17 cellular contexts compared by ENCODE assay signal in genomic region chr1:25664800-25665199, GRCh38.
"Had no signal": no experiment of that assay in that cellular context is flagged by ENCODE, and none has a peak within 500 bp of the region (broad histone marks: within the 10 kb centered on the region; RNA-seq: fewer than 3 reads in every experiment).

No MANE protein-coding gene starts in this region.

- H3K9me3 ChIP-seq: heart left ventricle, ovary, thyroid gland had no signal

- DNase-seq: activated B cell treated with CpG ODN at 0.5 μM for 24 hours; activated CD4-positive, alpha-beta T cell treated with anti-CD3 and anti-CD28 coated beads, Interleukin-2, amount 10 ng/mL, durations not matched to agents 24 days and 14 days; activated CD8-positive, alpha-beta memory T cell treated with anti-CD3 and anti-CD28 coated beads, Interleukin-2, amount 50 U/mL, for 4 hours; activated CD8-positive, alpha-beta T cell treated with anti-CD3 and anti-CD28 coated beads, Interleukin-2, amount 10 ng/mL, durations not matched to agents 7 days and 5 days; activated T-cell treated with anti-CD3 and anti-CD28 coated beads, Interleukin-2, amount 50 U/mL, for 48 hours; anterior cingulate cortex; cerebellar nuclear complex; effector memory CD8-positive, alpha-beta T cell; heart left ventricle; ovary; stimulated activated CD4-positive, alpha-beta T cell treated with anti-CD3 and anti-CD28 coated beads, Interleukin-2, amount 100 ng/mL, for 48 hours; stimulated activated naive B cell treated with anti-CD40 and anti-IgM and Interleukin-4, amounts not matched to agents 10 μg/mL and 1 μg/mL and 100 μg/mL, for 72 hours; thyroid gland had no signal

- H3K4me3 ChIP-seq: heart left ventricle, lung, ovary, thyroid gland had no signal

- H3K36me3 ChIP-seq: heart left ventricle, ovary, thyroid gland had no signal

- H3K27ac ChIP-seq: epithelial cell of prostate, ovary had no signal

- H3K27me3 ChIP-seq: heart left ventricle, ovary, thyroid gland had no signal

- ATAC-seq: activated CD8-positive, alpha-beta T cell treated with anti-CD3 and anti-CD28 coated beads, Interleukin-2, amount 10 ng/mL, durations not matched to agents 7 days and 5 days; effector memory CD8-positive, alpha-beta T cell; stimulated activated naive B cell treated with anti-CD40 and anti-IgM and Interleukin-4, amounts not matched to agents 10 μg/mL and 1 μg/mL and 100 μg/mL, for 72 hours had no signal

- FAIRE-seq: frontal cortex, urothelium cell line had no signal
